ENCODE assay signal across 9 cellular contexts in genomic region chr2:140808816-140809215, GRCh38.
DNase-seq lines count a peak whose midpoint lies in the region; ATAC-seq and TF ChIP-seq lines count a peak whose summit lies in the region.
"Had no signal": no experiment of that assay in that cellular context is flagged by ENCODE, and none has a peak within 500 bp of the region (broad histone marks: within the 10 kb centered on the region; RNA-seq: fewer than 3 reads in every experiment).

No MANE protein-coding gene starts in this region.

- H3K27me3 ChIP-seq in Loucy (ENCODE audit: insufficient read depth, low read length, poor library complexity, severe bottlenecking) (no peaks in the 10 kb centered on the region), sigmoid colon (no peaks in the 10 kb centered on the region)

- H3K79me2 ChIP-seq in Loucy (ENCODE audit: insufficient read depth, low read length): no peaks in the 10 kb centered on the region

- no peaks in the 10 kb centered on the region for H3K36me3 ChIP-seq in Loucy (ENCODE audit: insufficient read depth, low read length)
- H3K36me3 ChIP-seq in sigmoid colon: no peaks in the 10 kb centered on the region

- ATAC-seq in HG02623 (IDR thresholded peaks at IDR 0.05; ENCODE audit: unreplicated experiment): peak; percentile 44

- in situ Hi-C loops in G401 (cut with HindIII; ENCODE audit: low sequenced_read_pairs): no loop called here

- H2AFZ ChIP-seq in Loucy (ENCODE audit: low read length): no peak overlapping the region

- TF ChIP-seq EP300 in sigmoid colon (IDR thresholded peaks at IDR 0.05): no peak

- no peak overlapping the region for H3K9ac ChIP-seq in Loucy (ENCODE audit: low read depth, low read length, poor library complexity, severe bottlenecking)

- H3K9me2 ChIP-seq in Loucy (replicated peaks; ENCODE audit: low read depth, low read length): no peaks in the 10 kb centered on the region

- WGBS in sigmoid colon, 2 donors: 60 to 81% methylated on average over 1 of the region's 1 CpG

- DNase-seq in DMS53 (lab: John Stamatoyannopoulos, UW): peak; percentile 28
- DNase-seq in DMS53 treated with DMSO at 0.1 percent for 48 hours (lab: John Stamatoyannopoulos, UW; ENCODE audit: unreplicated experiment): no peak
- peak; percentile 3 for DNase-seq in fibroblast of pulmonary artery (ENCODE audit: low read depth)
- DNase-seq in G401 (ENCODE audit: low spot score): no peak
- DNase-seq in sigmoid colon: no peak
- no peak for DNase-seq in NCI-H1930 (lab: John Stamatoyannopoulos, UW)
- DNase-seq: RPMI8226 had no signal

- intact Hi-C loops in sigmoid colon (cut with DNase I): no loop called here

- H3F3A ChIP-seq in Loucy (ENCODE audit: low read depth): no peaks in the 10 kb centered on the region

- no peaks in the 10 kb centered on the region for H4K20me1 ChIP-seq in Loucy (ENCODE audit: insufficient read depth, low read length, poor library complexity, severe bottlenecking)

- H3K9me3 ChIP-seq in Loucy (ENCODE audit: insufficient read depth, low read depth, low read length): no peaks in the 10 kb centered on the region
- H3K9me3 ChIP-seq in sigmoid colon: no peaks in the 10 kb centered on the region

- H3K4me3 ChIP-seq in Loucy (ENCODE audit: low read length, poor library complexity, severe bottlenecking) (no peak overlapping the region), fibroblast of pulmonary artery (replicated peaks; ENCODE audit: low read depth, low read length) (no peak overlapping the region), sigmoid colon (no peak overlapping the region)

- H3K4me2 ChIP-seq in Loucy (ENCODE audit: low read depth, low read length, poor library complexity, severe bottlenecking): no peak overlapping the region

- peak; percentile 36 for TF ChIP-seq CTCF in Loucy (conservative IDR thresholded peaks at IDR 0.05; ENCODE audit: low read length)
- TF ChIP-seq CTCF in fibroblast of pulmonary artery (IDR thresholded peaks at IDR 0.05; ENCODE audit: low read length, missing control alignments): peak; percentile 23
- no peak for TF ChIP-seq CTCF in sigmoid colon (IDR thresholded peaks at IDR 0.05)

- no peaks in the 10 kb centered on the region for H3K4me1 ChIP-seq in Loucy (ENCODE audit: insufficient read depth, low read length, poor library complexity, severe bottlenecking)
- no peaks in the 10 kb centered on the region for H3K4me1 ChIP-seq in sigmoid colon

- no peak overlapping the region for H3K27ac ChIP-seq in sigmoid colon

- TF ChIP-seq POLR2A in sigmoid colon (IDR thresholded peaks at IDR 0.05): no peak

Comparison
In these comparisons a context has a peak if more than half of its experiments do, and no peak if none do; other contexts are left out.
1. DNase-seq: peak in DMS53 (single experiment) and fibroblast of pulmonary artery (single experiment); none in DMS53 treated with DMSO at 0.1 percent for 48 hours (single experiment), G401 (single experiment), sigmoid colon (single experiment) and NCI-H1930 (0 of 2).
2. CTCF ChIP-seq: peak in Loucy (single experiment) and fibroblast of pulmonary artery (single experiment); none in sigmoid colon (0 of 4).